In genomic region chr9:109745335-109746283, GRCh38 we compare ENCODE assay signal across 11 cellular contexts. TPM values are rescaled to one million over a fixed set of nuclear protein-coding genes. Genes with fewer than 3 reads are reported as not detected.
DNase-seq lines count a peak whose midpoint lies in the region; ATAC-seq and TF ChIP-seq lines count a peak whose summit lies in the region.
"Had no signal": no experiment of that assay in that cellular context is flagged by ENCODE, and none has a peak within 500 bp of the region (broad histone marks: within the 10 kb centered on the region; RNA-seq: fewer than 3 reads in every experiment).

No MANE protein-coding gene starts in this region.

- H3K79me2 ChIP-seq in GM23248 (ENCODE audit: insufficient read depth): no peaks in the 10 kb centered on the region

- H3K4me1 ChIP-seq in GM23248 (ENCODE audit: insufficient read depth) (peaks cover 12% of the 10 kb centered on the region), vagina (peaks cover 8% of the 10 kb centered on the region), stomach (peaks cover 0 to 17% (median 10%) of the 10 kb centered on the region in 4 donors)
- H3K4me1 ChIP-seq: foreskin keratinocyte had no signal

- TF ChIP-seq POLR2A in vagina (IDR thresholded peaks at IDR 0.05) (no peak), stomach (IDR thresholded peaks at IDR 0.05) (no peak)

- H3F3A ChIP-seq in GM23248 (ENCODE audit: insufficient read depth): no peaks in the 10 kb centered on the region; the same call in 1 of the 2 replicates

- no peak overlapping the region for H3K4me3 ChIP-seq in GM23248
- H3K4me3 ChIP-seq in vagina: no peak overlapping the region
- H3K4me3 ChIP-seq in stomach: no peak overlapping the region

- H3K4me2 ChIP-seq in GM23248 (ENCODE audit: unreplicated experiment): peak overlapping the region; percentile 47

- H3K9me2 ChIP-seq in GM23248 (ENCODE audit: insufficient read depth): no peaks in the 10 kb centered on the region

- no peaks in the 10 kb centered on the region for H3K27me3 ChIP-seq in GM23248 (replicated peaks; ENCODE audit: insufficient read depth)
- H3K27me3 ChIP-seq in vagina: no peaks in the 10 kb centered on the region
- H3K27me3 ChIP-seq in stomach: peaks cover 0 to 13% (median 0%) of the 10 kb centered on the region in 3 donors

- peak; percentile 97 for ATAC-seq in Right ventricle myocardium superior (ENCODE audit: poor library complexity)
- no peak for ATAC-seq in GM18520 (IDR thresholded peaks at IDR 0.05; ENCODE audit: unreplicated experiment)
- ATAC-seq: activated T-helper 17 cell treated with anti-CD3 and anti-CD28 coated beads, Interleukin-2, amount 50 U/mL, for 72 hours; foreskin keratinocyte had no signal

- DNase-seq in GM23248: peak; percentile 85
- peak; percentile 87 for DNase-seq in NCI-H69 (lab: John Stamatoyannopoulos, UW)
- peak; percentile 84 for DNase-seq in Right ventricle myocardium superior
- DNase-seq in posterior vena cava (ENCODE audit: low spot score): peak; percentile 87
- no peak for DNase-seq in vagina (ENCODE audit: extremely low spot score in 2 of 2)
- no peak for DNase-seq in GM19238 (ENCODE audit: insufficient read length, low spot score)
- DNase-seq in stomach: no peak
- DNase-seq: foreskin keratinocyte, SHP77 treated with DMSO at 0.1 percent for 48 hours had no signal

- TF ChIP-seq EP300 in stomach (IDR thresholded peaks at IDR 0.05): no peak

- H4K20me1 ChIP-seq in GM23248 (ENCODE audit: insufficient read depth): no peaks in the 10 kb centered on the region

- in situ Hi-C loops in GM23248 (cut with MboI): no loop called here

- intact Hi-C loops in Right ventricle myocardium superior (cut with DNase I): no loop called here
- intact Hi-C loops in posterior vena cava (cut with DNase I): no loop called here
- intact Hi-C loops in vagina (cut with DNase I): no loop called here
- intact Hi-C loops in stomach (cut with DNase I; ENCODE audit: low total_unique reads): no loop called here

- 6 to 7% methylated on average over 11 of the region's 11 CpGs for WGBS in GM23248 (ENCODE audit: low coverage in 1 of 2, low lambda C conversion rate in 2 of 2, missing lambda C conversion rate in 2 of 2), 2 experiments
- WGBS in stomach, 5 donors: 15 to 28% (median 18%) methylated on average over 11 of the region's 11 CpGs

- no peak overlapping the region for H3K9ac ChIP-seq in GM23248

- peak overlapping the region; percentile 34; the same call in 1 of the 2 replicates for H2AFZ ChIP-seq in GM23248

- TF ChIP-seq CTCF in vagina (IDR thresholded peaks at IDR 0.05): no peak
- TF ChIP-seq CTCF in stomach (IDR thresholded peaks at IDR 0.05): no peak

- H3K27ac ChIP-seq in GM23248 (no peak overlapping the region), vagina (no peak overlapping the region), stomach (peak overlapping the region in 1 of 5 donors; percentile 65)
- H3K27ac ChIP-seq: foreskin keratinocyte had no signal

- H3K36me3 ChIP-seq in GM23248 (ENCODE audit: low read depth): no peaks in the 10 kb centered on the region
- no peaks in the 10 kb centered on the region for H3K36me3 ChIP-seq in vagina
- no peaks in the 10 kb centered on the region for H3K36me3 ChIP-seq in stomach

- H3K9me3 ChIP-seq in GM23248 (ENCODE audit: low read depth) (no peaks in the 10 kb centered on the region), vagina (no peaks in the 10 kb centered on the region), stomach (no peaks in the 10 kb centered on the region)

RNA-seq across cellular contexts. Expression of gene PALM2AKAP2, which starts 34.4 kb away (rescaled TPM):
- total RNA-seq in GM23248 (2014; rRNA removed; shearing (Covaris generic)): 12.5 and 13.1 TPM in 2 replicates
- polyA plus RNA-seq in GM23248 (2016; fragmentation: Nextera tagmentation; extraction: Ambion mirVana) (14.0 and 16.7 TPM in 2 replicates), stomach (1 to 10 TPM in 1 of 3 donors, under 1 TPM in 1, not detected in 1; 0.05 to 1.2 TPM)
- total RNA-seq in Right ventricle myocardium superior (87.5 TPM), posterior vena cava (100 to 1,000 TPM in 1 of 2 donors, 10 to 100 TPM in 1; 65.6 to 101 TPM), vagina (7.9 TPM), stomach (1 to 10 TPM in 3 of 5 donors, not detected in 2; 1.3 to 6.2 (median 1.7) TPM)
- polyA plus RNA-seq: foreskin keratinocyte had no signal

Comparison
In these comparisons a context has a peak if more than half of its experiments do, and no peak if none do; other contexts are left out.
1. DNase-seq: peak in GM23248 (single experiment), NCI-H69 (single experiment), Right ventricle myocardium superior (single experiment) and posterior vena cava (single experiment); none in vagina (0 of 2), GM19238 (single experiment) and stomach (single experiment).